In genomic region chr1:247415423-247416361, GRCh38 we compare ENCODE assay signal across 8 cellular contexts. TPM values are rescaled to one million over a fixed set of nuclear protein-coding genes. Genes with fewer than 3 reads are reported as not detected.
DNase-seq lines count a peak whose midpoint lies in the region; ATAC-seq and TF ChIP-seq lines count a peak whose summit lies in the region.

Gene NLRP3, plus strand, starts transcription at chr1:247416173. Its CDS starts 2,628 bp downstream, at chr1:247418801.

- H2BK120ac ChIP-seq in H9 (ENCODE audit: low read depth, low read length, poor library complexity, severe bottlenecking) = no peak within 1 kb of the TSS

- H3K9me3 ChIP-seq in H9 (ENCODE audit: control insufficient read depth, low read depth, low read length) (no peaks in the 10 kb centered on the region), RWPE2 (ENCODE audit: severe bottlenecking) (no peaks in the 10 kb centered on the region), left lung (no peaks in the 10 kb centered on the region), thoracic aorta (no peaks in the 10 kb centered on the region)

- no peak within 1 kb of the TSS for H3K4me3 Mint-ChIP-seq in H9

- no peak within 1 kb of the TSS for H2AFZ ChIP-seq in H9 (ENCODE audit: low read length)

- H3K79me2 ChIP-seq in H9 (ENCODE audit: insufficient read depth, low read length) = no peaks in the 10 kb centered on the region

- DNase-seq in AG20443 (ENCODE audit: low spot score) = peak; percentile 48
- DNase-seq in H9 = peak; percentile 41
- DNase-seq in RWPE2 (ENCODE audit: low spot score) = no peak
- peak in 1 of 2 donors; percentile 13 for DNase-seq in activated naive CD4-positive, alpha-beta T cell treated with anti-CD3 and anti-CD28 coated beads, Interleukin-2, amount 50 U/mL, for 72 hours (ENCODE audit: low spot score in 2 of 2)
- peak; percentile 62 to 81 for DNase-seq in left lung
- no peak for DNase-seq in thoracic aorta (ENCODE audit: low spot score)
- DNase-seq in SHP77 (lab: John Stamatoyannopoulos, UW) = no peak

- H3K27me3 ChIP-seq in H9 (ENCODE audit: insufficient read depth, low read length) = no peaks in the 10 kb centered on the region
- no peaks in the 10 kb centered on the region for H3K27me3 ChIP-seq in RWPE2 (ENCODE audit: insufficient read depth, poor library complexity, severe bottlenecking)
- H3K27me3 ChIP-seq in left lung = peaks cover 0 to under 1% of the 10 kb centered on the region in 2 donors
- H3K27me3 ChIP-seq in thoracic aorta (replicated peaks; ENCODE audit: insufficient read depth) = no peaks in the 10 kb centered on the region

- peak within 1 kb of the TSS in 1 of 3 experiments; percentile 92; a peak in 1 of 7 replicates for H3K27ac Mint-ChIP-seq in H9
- peak within 1 kb of the TSS; percentile 18 to 53 for H3K27ac Mint-ChIP-seq in activated naive CD4-positive, alpha-beta T cell treated with anti-CD3 and anti-CD28 coated beads, Interleukin-2, amount 50 U/mL, for 72 hours

- H2BK15ac ChIP-seq in H9 (ENCODE audit: low read depth, low read length) = no peak within 1 kb of the TSS

- H2BK5ac ChIP-seq in H9 (ENCODE audit: insufficient read length, low read length) = no peak within 1 kb of the TSS

- no CpG with 5 or more reads among the region's 19 CpGs for WGBS in H9 (ENCODE audit: extremely low coverage, insufficient read length, low lambda C conversion rate)

- H4K20me1 ChIP-seq in H9 (ENCODE audit: control insufficient read depth, insufficient read depth, insufficient read length) = no peaks in the 10 kb centered on the region

- H4K8ac ChIP-seq in H9 (replicated peaks; ENCODE audit: insufficient read length, low read depth, low read length) = no peak within 1 kb of the TSS

- no peaks in the 10 kb centered on the region for H3K9me3 Mint-ChIP-seq in H9
- H3K9me3 Mint-ChIP-seq in activated naive CD4-positive, alpha-beta T cell treated with anti-CD3 and anti-CD28 coated beads, Interleukin-2, amount 50 U/mL, for 72 hours = no peaks in the 10 kb centered on the region

- H3K4me3 ChIP-seq in RWPE2 (ENCODE audit: severe bottlenecking) (no peak within 1 kb of the TSS), left lung (peak within 1 kb of the TSS in 1 of 2 donors; percentile 44), thoracic aorta (peak within 1 kb of the TSS; percentile 62)

- H2AK5ac ChIP-seq in H9 (ENCODE audit: insufficient read length, low read length) = no peak within 1 kb of the TSS

- no peak within 1 kb of the TSS for H3K9ac ChIP-seq in H9 (ENCODE audit: extremely low read depth, insufficient read length, low read length)

- H3K4me1 ChIP-seq in H9 (ENCODE audit: insufficient read depth, low read length) (no peaks in the 10 kb centered on the region), RWPE2 (ENCODE audit: insufficient read depth, poor library complexity, severe bottlenecking) (peaks cover 10% of the 10 kb centered on the region), left lung (peaks cover 0 to 56% of the 10 kb centered on the region in 2 donors), thoracic aorta (ENCODE audit: control insufficient read depth in 1 of 2, low read depth in 2 of 2) (no peaks in the 10 kb centered on the region)

- H4K5ac ChIP-seq in H9 (ENCODE audit: insufficient read length, low read depth, low read length) = no peak within 1 kb of the TSS

- no peak within 1 kb of the TSS for H4K91ac ChIP-seq in H9 (ENCODE audit: insufficient read length, low read depth, low read length)

- TF ChIP-seq CTCF in H9 (conservative IDR thresholded peaks at IDR 0.05) (no peak), RWPE2 (IDR thresholded peaks at IDR 0.05; ENCODE audit: poor library complexity, severe bottlenecking) (no peak), left lung (IDR thresholded peaks at IDR 0.05) (no peak), thoracic aorta (IDR thresholded peaks at IDR 0.05) (no peak)

- H2BK12ac ChIP-seq in H9 (ENCODE audit: insufficient read length, low read depth, low read length) = no peak within 1 kb of the TSS

- H3K36me3 Mint-ChIP-seq in H9 (ENCODE audit: insufficient read depth in 1 of 3, low read depth in 3 of 3) = no peaks in the 10 kb centered on the region
- peaks cover 4 to 8% of the 10 kb centered on the region in 2 donors for H3K36me3 Mint-ChIP-seq in activated naive CD4-positive, alpha-beta T cell treated with anti-CD3 and anti-CD28 coated beads, Interleukin-2, amount 50 U/mL, for 72 hours

- no peaks in the 10 kb centered on the region for H3K23me2 ChIP-seq in H9 (ENCODE audit: insufficient read length, low read depth, low read length, poor library complexity, severe bottlenecking)

- ATAC-seq in RWPE2 (ENCODE audit: low read depth) (peak; percentile 96), left lung (peak; percentile 85), thoracic aorta (ENCODE audit: insufficient number of reproducible peaks, low FRiP score, low read depth) (no peak), HG03045 (IDR thresholded peaks at IDR 0.05; ENCODE audit: unreplicated experiment) (no peak)
- ATAC-seq in activated naive CD4-positive, alpha-beta T cell treated with anti-CD3 and anti-CD28 coated beads, Interleukin-2, amount 50 U/mL, for 72 hours = peak; percentile 74

- intact Hi-C loops in left lung (cut with DNase I) = no loop called here

- no peaks in the 10 kb centered on the region for H3K79me1 ChIP-seq in H9 (ENCODE audit: insufficient read depth, low read depth, low read length, poor library complexity, severe bottlenecking)

- peaks cover 0 to 2% of the 10 kb centered on the region in 2 experiments; a peak in 1 of 4 replicates for H3K4me1 Mint-ChIP-seq in H9

- no peak within 1 kb of the TSS for H2BK20ac ChIP-seq in H9 (ENCODE audit: low read depth, low read length, poor library complexity, severe bottlenecking)

- no peak within 1 kb of the TSS for H3K18ac ChIP-seq in H9 (ENCODE audit: insufficient read length, low read depth, low read length)

- no peak within 1 kb of the TSS for H3T11ph ChIP-seq in H9 (ENCODE audit: low read length)

- no peak within 1 kb of the TSS for H3K27ac ChIP-seq in H9 (ENCODE audit: insufficient read length, low read depth, low read length)
- H3K27ac ChIP-seq in RWPE2 (ENCODE audit: poor library complexity, severe bottlenecking) = peak within 1 kb of the TSS; percentile 46
- peak within 1 kb of the TSS in 1 of 2 donors; percentile 82 for H3K27ac ChIP-seq in left lung
- H3K27ac ChIP-seq in thoracic aorta = peak within 1 kb of the TSS in 1 of 2 donors; percentile 8

- H3K36me3 ChIP-seq in RWPE2 (ENCODE audit: low read depth) (no peaks in the 10 kb centered on the region), left lung (no peaks in the 10 kb centered on the region), thoracic aorta (no peaks in the 10 kb centered on the region)

- no peaks in the 10 kb centered on the region; the same call in 1 of the 2 replicates for H3K27me3 Mint-ChIP-seq in H9 (ENCODE audit: low read depth)

- H3K4ac ChIP-seq in H9 (ENCODE audit: low read depth, low read length) = no peak within 1 kb of the TSS

- no peak within 1 kb of the TSS for H3K4me2 ChIP-seq in H9 (ENCODE audit: insufficient read depth, insufficient read length, low read length)

- H3K23ac ChIP-seq in H9 (ENCODE audit: insufficient read length, low read depth, low read length) = no peak within 1 kb of the TSS

- no peak within 1 kb of the TSS for H3K56ac ChIP-seq in H9 (ENCODE audit: insufficient read length, low read depth, low read length)

- H3K14ac ChIP-seq in H9 (ENCODE audit: insufficient read depth, low read length) = peak within 1 kb of the TSS; percentile 17; the same call in 1 of the 2 replicates

RNA-seq across cellular contexts. Expression of gene NLRP3, which starts in this region (rescaled TPM):
- total RNA-seq in H9 (2021) (not detected in 2 replicates), left lung (1 to 10 TPM; 2.0 to 6.6 TPM), thoracic aorta (1 to 10 TPM; 5.1 to 8.9 TPM)
- total RNA-seq in activated naive CD4-positive, alpha-beta T cell treated with anti-CD3 and anti-CD28 coated beads, Interleukin-2, amount 50 U/mL, for 72 hours = 1 to 10 TPM in 1 of 2 donors, under 1 TPM in 1; 0.34 to 1.3 TPM

Comparison
In these comparisons a context has a peak if more than half of its experiments do, and no peak if none do; other contexts are left out.
1. Peak in DNase-seq in H9; RNA of the gene not detected or under 1 TPM.
2. DNase-seq: peak in AG20443 (single experiment) and left lung (2 of 2); none in RWPE2 (single experiment), thoracic aorta (single experiment) and SHP77 (0 of 2).
3. ATAC-seq: peak in RWPE2 (single experiment), activated naive CD4-positive, alpha-beta T cell treated with anti-CD3 and anti-CD28 coated beads, Interleukin-2, amount 50 U/mL, for 72 hours (2 of 2) and left lung (single experiment); none in thoracic aorta (single experiment) and HG03045 (single experiment).